In genomic region chr7:84941936-84942335, GRCh38 we compare ENCODE assay signal across 27 cellular contexts.
"Had no signal": no experiment of that assay in that cellular context is flagged by ENCODE, and none has a peak within 500 bp of the region (broad histone marks: within the 10 kb centered on the region; RNA-seq: fewer than 3 reads in every experiment).

No MANE protein-coding gene starts in this region.

- H2AFZ ChIP-seq: hepatocyte had no signal

- H3K9me3 ChIP-seq: esophagus muscularis mucosa, gastroesophageal sphincter had no signal

- H3K4me1 Mint-ChIP-seq: immature natural killer cell; memory B cell; naive thymus-derived CD4-positive, alpha-beta T cell had no signal

- H3K4me3 ChIP-seq: coronary artery, dorsolateral prefrontal cortex, esophagus muscularis mucosa, gastroesophageal sphincter, heart left ventricle, hepatocyte, left ventricle myocardium inferior, lung had no signal

- H3K27me3 ChIP-seq: dorsolateral prefrontal cortex, esophagus muscularis mucosa, foreskin keratinocyte, gastroesophageal sphincter, heart left ventricle, hepatocyte had no signal

- H3K79me2 ChIP-seq: hepatocyte had no signal

- H3K27me3 Mint-ChIP-seq: memory B cell; naive thymus-derived CD4-positive, alpha-beta T cell had no signal

- ATAC-seq: foreskin keratinocyte; gastroesophageal sphincter; heart left ventricle; left colon; left lobe of liver; naive thymus-derived CD4-positive, alpha-beta T cell had no signal

- H3K27ac ChIP-seq: coronary artery, dorsolateral prefrontal cortex, esophagus muscularis mucosa, foreskin keratinocyte, gastroesophageal sphincter, heart left ventricle, hepatocyte, left ventricle myocardium inferior had no signal

- FAIRE-seq: colon, endothelial cell of umbilical vein, frontal cortex, kidney had no signal

- DNase-seq: dermis blood vessel endothelial cell; dorsolateral prefrontal cortex; effector CD4-positive, alpha-beta T cell; effector memory CD4-positive, alpha-beta T cell; foreskin keratinocyte; heart left ventricle; hypothalamus; immature natural killer cell; islet precursor cell; kidney; kidney glomerular epithelial cell; left colon; left ventricle myocardium inferior; mammary epithelial cell; mesendoderm; midbrain; naive thymus-derived CD4-positive, alpha-beta T cell had no signal

- H3K27ac Mint-ChIP-seq: immature natural killer cell; memory B cell; naive thymus-derived CD4-positive, alpha-beta T cell had no signal

- H3K36me3 ChIP-seq: esophagus muscularis mucosa, gastroesophageal sphincter, heart left ventricle, left ventricle myocardium inferior had no signal

- H3K4me2 ChIP-seq: hepatocyte had no signal

- H3K4me3 Mint-ChIP-seq: immature natural killer cell; memory B cell; naive thymus-derived CD4-positive, alpha-beta T cell had no signal

- H3K9me3 Mint-ChIP-seq: memory B cell; naive thymus-derived CD4-positive, alpha-beta T cell had no signal

- H3K4me1 ChIP-seq: foreskin keratinocyte, heart left ventricle, left ventricle myocardium inferior had no signal

- H3K36me3 Mint-ChIP-seq: immature natural killer cell; memory B cell; naive thymus-derived CD4-positive, alpha-beta T cell had no signal
